Comparison of ENCODE assay signal across 29 cellular contexts in genomic region chr4:125091031-125091540, GRCh38.
DNase-seq lines count a peak whose midpoint lies in the region; ATAC-seq and TF ChIP-seq lines count a peak whose summit lies in the region.
"Had no signal": no experiment of that assay in that cellular context is flagged by ENCODE, and none has a peak within 500 bp of the region (broad histone marks: within the 10 kb centered on the region; RNA-seq: fewer than 3 reads in every experiment).

No MANE protein-coding gene starts in this region.

- H3F3A ChIP-seq in SK-N-SH (replicated peaks; ENCODE audit: insufficient read depth) (no peaks in the 10 kb centered on the region), smooth muscle cell (ENCODE audit: low read depth) (no peaks in the 10 kb centered on the region)

- no peaks in the 10 kb centered on the region for H3K9me2 ChIP-seq in SK-N-SH

- no peaks in the 10 kb centered on the region for H4K20me1 ChIP-seq in SK-N-SH (ENCODE audit: insufficient read depth)
- no peaks in the 10 kb centered on the region for H4K20me1 ChIP-seq in smooth muscle cell (ENCODE audit: low read depth)
- H4K20me1 ChIP-seq: BLaER1 treated with 17β-estradiol and CSF1 and Interleukin-3, amounts not matched to agents 10 nM and 100 nM had no signal

- H3K27ac ChIP-seq in SK-N-SH (ENCODE audit: low read depth in 2 of 2, low read length in 1 of 2) (no peak overlapping the region), smooth muscle cell (ENCODE audit: low read depth) (no peak overlapping the region)
- H3K27ac ChIP-seq: BLaER1 treated with 17β-estradiol and CSF1 and Interleukin-3, amounts not matched to agents 10 nM and 100 nM; PC-9; SJCRH30 had no signal

- POLR2A ChIA-PET in SK-N-SH (lab: Yijun Ruan, JAX), result no interaction called here

- no peak overlapping the region for H3K9ac ChIP-seq in SK-N-SH
- no peak overlapping the region for H3K9ac ChIP-seq in smooth muscle cell (ENCODE audit: low read depth)
- H3K9ac ChIP-seq: BLaER1 treated with 17β-estradiol and CSF1 and Interleukin-3, amounts not matched to agents 10 nM and 100 nM had no signal

- peaks cover 22% of the 10 kb centered on the region for H3K4me1 Mint-ChIP-seq in mesothelial cell of epicardium
- H3K4me1 Mint-ChIP-seq: CD4-positive, alpha-beta memory T cell had no signal

- 95% methylated on average over 3 of the region's 3 CpGs for WGBS in SK-N-SH (ENCODE audit: low lambda C conversion rate)
- WGBS in smooth muscle cell (ENCODE audit: low lambda C conversion rate), result 64% methylated on average over 3 of the region's 3 CpGs

- H2AFZ ChIP-seq in SK-N-SH (ENCODE audit: low read depth) (0 out of 2 replicates have a peak overlapping the region, but pooled peaks have one; percentile 18), smooth muscle cell (ENCODE audit: low read depth) (peak overlapping the region; percentile 13)

- CTCF ChIA-PET in SK-N-SH (lab: Yijun Ruan, JAX), result no interaction called here

- DNase-seq in SK-N-SH (no peak), NCI-H524 treated with DMSO at 0.1 percent for 48 hours (lab: John Stamatoyannopoulos, UW) (peak; percentile 4), mesothelial cell of epicardium (ENCODE audit: low spot score in 2 of 2, unreplicated experiment in 2 of 2) (no peak), smooth muscle cell (lab: John Stamatoyannopoulos, UW; ENCODE audit: unreplicated experiment) (no peak), iPS-NIHi11 (ENCODE audit: low spot score) (no peak), NCI-H187 treated with DMSO at 0.1 percent for 48 hours (lab: John Stamatoyannopoulos, UW) (no peak), NCI-H748 treated with DMSO at 0.1 percent for 48 hours (lab: John Stamatoyannopoulos, UW) (no peak)
- DNase-seq: AML-193; COR-L47; DMS79; EL; GDM1; GOT3; Karpas-422; NCI-H1092 treated with DMSO at 0.1 percent for 48 hours; NCI-H1436 treated with DMSO at 0.1 percent for 48 hours; NCI-H2029; NCI-H510A; NCI-H82; NK-92 treated with Interleukin-12 subunit alpha and Interleukin-12 subunit beta, amount 100 ng/mL, for 24 hours; PC-9; SJCRH30; T-helper 1 cell had no signal

- H3K4me1 ChIP-seq in SK-N-SH (ENCODE audit: control insufficient read depth in 1 of 2, insufficient read depth in 2 of 2, low read depth in 1 of 2, low read length in 1 of 2), result no peaks in the 10 kb centered on the region
- H3K4me1 ChIP-seq in smooth muscle cell (ENCODE audit: low read depth), result no peaks in the 10 kb centered on the region
- H3K4me1 ChIP-seq: BLaER1 treated with 17β-estradiol and CSF1 and Interleukin-3, amounts not matched to agents 10 nM and 100 nM; SJCRH30 had no signal

- no peaks in the 10 kb centered on the region for H3K27me3 Mint-ChIP-seq in mesothelial cell of epicardium (ENCODE audit: low read depth)
- H3K27me3 Mint-ChIP-seq: CD4-positive, alpha-beta memory T cell had no signal

- H3K9me3 ChIP-seq in SK-N-SH (no peaks in the 10 kb centered on the region), smooth muscle cell (replicated peaks; ENCODE audit: low read depth) (no peaks in the 10 kb centered on the region)
- H3K9me3 ChIP-seq: BLaER1 treated with 17β-estradiol and CSF1 and Interleukin-3, amounts not matched to agents 10 nM and 100 nM; SJCRH30 had no signal

- H3K79me2 ChIP-seq in SK-N-SH (ENCODE audit: insufficient read depth), result no peaks in the 10 kb centered on the region
- H3K79me2 ChIP-seq in smooth muscle cell (ENCODE audit: low read depth), result no peaks in the 10 kb centered on the region

- TF ChIP-seq RAD21 in SK-N-SH (IDR thresholded peaks at IDR 0.05; ENCODE audit: low read length), result no peak

- no peak for TF ChIP-seq CTCF in SK-N-SH (IDR thresholded peaks at IDR 0.05)
- TF ChIP-seq CTCF in mesothelial cell of epicardium (IDR thresholded peaks at IDR 0.05; ENCODE audit: unreplicated experiment), result no peak
- TF ChIP-seq CTCF in smooth muscle cell (IDR thresholded peaks at IDR 0.05; ENCODE audit: borderline replicate concordance, insufficient read depth, poor library complexity, severe bottlenecking), result no peak

- no peaks in the 10 kb centered on the region for H3K27me3 ChIP-seq in SK-N-SH (ENCODE audit: insufficient read depth)
- no peaks in the 10 kb centered on the region for H3K27me3 ChIP-seq in smooth muscle cell (ENCODE audit: low read depth)
- H3K27me3 ChIP-seq: BLaER1 treated with 17β-estradiol and CSF1 and Interleukin-3, amounts not matched to agents 10 nM and 100 nM; SJCRH30 had no signal

- H3K9me3 Mint-ChIP-seq in mesothelial cell of epicardium, result peaks cover 12% of the 10 kb centered on the region

- TF ChIP-seq EP300 in SK-N-SH (IDR thresholded peaks at IDR 0.05; ENCODE audit: borderline replicate concordance in 1 of 2, low read depth in 1 of 2, low read length in 1 of 2), result no peak

- H3K4me3 Mint-ChIP-seq in mesothelial cell of epicardium, result no peak overlapping the region
- H3K4me3 Mint-ChIP-seq: CD4-positive, alpha-beta memory T cell had no signal

- H3K36me3 ChIP-seq in SK-N-SH (replicated peaks in 1 of 2; ENCODE audit: control insufficient read depth in 1 of 2, insufficient read depth in 2 of 2, low read length in 1 of 2), result no peaks in the 10 kb centered on the region
- H3K36me3 ChIP-seq in smooth muscle cell (ENCODE audit: low read depth), result no peaks in the 10 kb centered on the region
- H3K36me3 ChIP-seq: BLaER1 treated with 17β-estradiol and CSF1 and Interleukin-3, amounts not matched to agents 10 nM and 100 nM; SJCRH30 had no signal

- H3K4me2 ChIP-seq in SK-N-SH, result no peak overlapping the region
- H3K4me2 ChIP-seq in smooth muscle cell, result no peak overlapping the region
- H3K4me2 ChIP-seq: BLaER1 treated with 17β-estradiol and CSF1 and Interleukin-3, amounts not matched to agents 10 nM and 100 nM; PC-9 had no signal

- peak overlapping the region; percentile 51 for H3K27ac Mint-ChIP-seq in mesothelial cell of epicardium
- H3K27ac Mint-ChIP-seq: CD4-positive, alpha-beta memory T cell had no signal

- no peaks in the 10 kb centered on the region for H3K36me3 Mint-ChIP-seq in mesothelial cell of epicardium
- H3K36me3 Mint-ChIP-seq: CD4-positive, alpha-beta memory T cell had no signal

- ATAC-seq in SK-N-SH treated with all-trans-retinoic acid at 6 μM for 48 hours, result no peak
- ATAC-seq: HCT116, HepG2, Right ventricle myocardium inferior had no signal

- H3K4me3 ChIP-seq in SK-N-SH (ENCODE audit: low read depth in 2 of 2, low read length in 1 of 2) (no peak overlapping the region), smooth muscle cell (no peak overlapping the region)
- H3K4me3 ChIP-seq: BLaER1 treated with 17β-estradiol and CSF1 and Interleukin-3, amounts not matched to agents 10 nM and 100 nM; PC-9; SJCRH30 had no signal

TF ChIP-seq in SK-N-SH, 30 proteins besides CTCF, POLR2A, EP300 and RAD21:
- TF ChIP-seq CHD2 (IDR thresholded peaks at IDR 0.05; ENCODE audit: low read length, partially characterized antibody), result no peak
- no peak for TF ChIP-seq FOSL2 (IDR thresholded peaks at IDR 0.05; ENCODE audit: borderline replicate concordance, low read depth)
- no peak for TF ChIP-seq GATA2 (CRISPR knock-in tag; IDR thresholded peaks at IDR 0.05)
- TF ChIP-seq SIN3A (IDR thresholded peaks at IDR 0.05; ENCODE audit: borderline replicate concordance, low read depth, low read length), result no peak
- TF ChIP-seq TAF1 (IDR thresholded peaks at IDR 0.05; ENCODE audit: borderline replicate concordance, low read depth, low read length), result no peak
- TF ChIP-seq NRF1 (IDR thresholded peaks at IDR 0.05; ENCODE audit: low read depth, low read length), result no peak
- TF ChIP-seq USF2 (IDR thresholded peaks at IDR 0.05; ENCODE audit: borderline replicate concordance, low read depth, low read length), result no peak
- no peak for TF ChIP-seq MAX (IDR thresholded peaks at IDR 0.05; ENCODE audit: low read depth)
- no peak for TF ChIP-seq RXRA (IDR thresholded peaks at IDR 0.05; ENCODE audit: borderline replicate concordance, low read depth)
TF ChIP-seq in SK-N-SH: peak in this region for 0.

TF ChIP-seq in SK-N-SH treated with all-trans-retinoic acid at 6 μM for 48 hours, 23 proteins besides CTCF, POLR2A, EP300 and RAD21 (continues in another document):
- no peak for TF ChIP-seq ARNTL (CRISPR knock-in tag; IDR thresholded peaks at IDR 0.05; ENCODE audit: borderline replicate concordance, low read depth)
- no peak for TF ChIP-seq OSR1 (CRISPR knock-in tag; IDR thresholded peaks at IDR 0.05)
- no peak for TF ChIP-seq ZFP30 (CRISPR knock-in tag; IDR thresholded peaks at IDR 0.05)
- TF ChIP-seq POU6F1 (CRISPR knock-in tag; IDR thresholded peaks at IDR 0.05; ENCODE audit: borderline replicate concordance, low read depth), result no peak
- TF ChIP-seq GLIS3 (CRISPR knock-in tag; IDR thresholded peaks at IDR 0.05), result no peak
- no peak for TF ChIP-seq ZFP3 (CRISPR knock-in tag; IDR thresholded peaks at IDR 0.05)
- no peak for TF ChIP-seq CSRNP3 (CRISPR knock-in tag; IDR thresholded peaks at IDR 0.05)
- no peak for TF ChIP-seq ZC3H10 (CRISPR knock-in tag; IDR thresholded peaks at IDR 0.05)
